23 cellular contexts compared by ENCODE assay signal in genomic region chr10:60564475-60564874, GRCh38.
"Had no signal": no experiment of that assay in that cellular context is flagged by ENCODE, and none has a peak within 500 bp of the region (broad histone marks: within the 10 kb centered on the region; RNA-seq: fewer than 3 reads in every experiment).

No MANE protein-coding gene starts in this region.

- DNase-seq: activated CD4-positive, alpha-beta memory T cell treated with anti-CD3 and anti-CD28 coated beads, Interleukin-2, amount 10 ng/mL, durations not matched to agents 7 days and 5 days; activated CD4-positive, alpha-beta T cell treated with anti-CD3 and anti-CD28 coated beads for 36 hours; activated CD4-positive, alpha-beta T cell treated with anti-CD3 and anti-CD28 coated beads, Interleukin-2, amount 50 U/mL, for 1 hour; activated gamma-delta T cell; activated naive CD4-positive, alpha-beta T cell treated with anti-CD3 and anti-CD28 coated beads for 36 hours; activated T-cell treated with anti-CD3 and anti-CD28 coated beads for 4 hours; activated T-cell treated with anti-CD3 and anti-CD28 coated beads, Interleukin-2, amount 50 U/mL, for 48 hours; amygdala; brain microvascular endothelial cell; Kasumi-1; NCI-H1048; NCI-H187 treated with DMSO at 0.1 percent for 48 hours; NCI-H2171; NCI-H2227 treated with DMSO at 0.1 percent for 48 hours; NCI-H446 treated with DMSO at 0.1 percent for 48 hours; NCI-H524 treated with DMSO at 0.1 percent for 48 hours; T-cell; T-helper 2 cell; T1000; WERI-Rb-1 had no signal

- H3K4me3 ChIP-seq: cardiac muscle cell, SK-N-MC had no signal

- ATAC-seq: activated CD4-positive, alpha-beta T cell treated with anti-CD3 and anti-CD28 coated beads for 36 hours; activated T-helper 17 cell treated with anti-CD3 and anti-CD28 coated beads, Interleukin-2, amount 50 U/mL, for 72 hours; T-cell had no signal
